15 cellular contexts compared by ENCODE assay signal in the genomic region with DNA sequence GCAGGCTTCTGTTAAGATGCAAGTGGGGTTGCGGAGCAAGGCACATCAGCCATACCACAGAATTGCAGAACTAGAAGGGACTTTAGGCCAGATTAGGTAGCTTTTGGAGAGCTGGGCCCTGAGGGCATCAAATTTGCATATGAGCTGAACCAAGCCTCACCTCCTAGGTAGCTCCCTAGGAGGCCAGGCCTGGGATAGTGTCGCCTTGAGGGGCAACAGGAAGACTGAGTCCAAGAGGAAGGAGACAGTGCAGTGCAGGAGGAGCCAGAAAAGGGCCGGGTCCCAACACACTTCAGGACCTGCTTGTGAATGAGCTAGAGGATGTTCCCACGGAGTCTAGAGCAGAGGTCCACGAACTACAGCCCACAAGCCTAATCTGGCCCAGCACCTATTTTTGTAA.
"Had no signal": no experiment of that assay in that cellular context is flagged by ENCODE, and none has a peak within 500 bp of the region (broad histone marks: within the 10 kb centered on the region; RNA-seq: fewer than 3 reads in every experiment).

No MANE protein-coding gene starts in this region.

- H3K36me3 Mint-ChIP-seq: activated naive CD4-positive, alpha-beta T cell treated with anti-CD3 and anti-CD28 coated beads, Interleukin-2, amount 50 U/mL, for 24 hours; natural killer cell treated with Interleukin-12 subunit alpha and Interleukin-12 subunit beta and Interleukin-15 and Interleukin-18, amount 100 ng/mL, for 72 hours had no signal

- H3K9me3 Mint-ChIP-seq: activated naive CD4-positive, alpha-beta T cell treated with anti-CD3 and anti-CD28 coated beads, Interleukin-2, amount 50 U/mL, for 24 hours; natural killer cell treated with Interleukin-12 subunit alpha and Interleukin-12 subunit beta and Interleukin-15 and Interleukin-18, amount 100 ng/mL, for 72 hours had no signal

- H3K9me3 ChIP-seq: neutrophil, pancreas, testis had no signal

- H3K4me3 ChIP-seq: pancreas, skin epidermis, testis had no signal

- H3K4me1 Mint-ChIP-seq: activated naive CD4-positive, alpha-beta T cell treated with anti-CD3 and anti-CD28 coated beads, Interleukin-2, amount 50 U/mL, for 24 hours; stimulated activated naive CD8-positive, alpha-beta T cell treated with anti-CD3 and anti-CD28 coated beads, Interleukin-15, amount 100 ng/mL, for 72 hours had no signal

- H3K27ac Mint-ChIP-seq: activated naive CD4-positive, alpha-beta T cell treated with anti-CD3 and anti-CD28 coated beads, Interleukin-2, amount 50 U/mL, for 24 hours; natural killer cell treated with Interleukin-12 subunit alpha and Interleukin-12 subunit beta and Interleukin-15 and Interleukin-18, amount 100 ng/mL, for 72 hours had no signal

- H3K27ac ChIP-seq: neutrophil, pancreas, skin epidermis, testis had no signal

- H3K4me1 ChIP-seq: pancreas had no signal

- H3K27me3 ChIP-seq: neutrophil, pancreas, testis had no signal

- DNase-seq: activated CD4-positive, alpha-beta T cell treated with anti-CD3 and anti-CD28 coated beads, Interleukin-2, amount 50 U/mL, for 1 hour; activated CD8-positive, alpha-beta memory T cell treated with anti-CD3 and anti-CD28 coated beads for 24 hours; activated CD8-positive, alpha-beta memory T cell treated with anti-CD3 and anti-CD28 coated beads, Interleukin-2, amount 50 U/mL, for 48 hours; activated effector memory CD4-positive, alpha-beta T cell treated with anti-CD3 and anti-CD28 coated beads, Interleukin-2, amount 50 U/mL, for 16 hours; activated T-cell treated with anti-CD3 and anti-CD28 coated beads, Interleukin-2, amount 50 U/mL, for 48 hours; mesenchymal stem cell; pancreas; retina; stimulated activated naive CD8-positive, alpha-beta T cell treated with anti-CD3 and anti-CD28 coated beads, Interleukin-15, amount 100 ng/mL, for 72 hours; T1000; testis had no signal

- H3K36me3 ChIP-seq: neutrophil, pancreas had no signal

- H3K4me3 Mint-ChIP-seq: activated naive CD4-positive, alpha-beta T cell treated with anti-CD3 and anti-CD28 coated beads, Interleukin-2, amount 50 U/mL, for 24 hours; natural killer cell treated with Interleukin-12 subunit alpha and Interleukin-12 subunit beta and Interleukin-15 and Interleukin-18, amount 100 ng/mL, for 72 hours; stimulated activated naive CD8-positive, alpha-beta T cell treated with anti-CD3 and anti-CD28 coated beads, Interleukin-15, amount 100 ng/mL, for 72 hours had no signal
